ENCODE assay signal across 26 cellular contexts in genomic region chr6:92820531-92820930, GRCh38.
"Had no signal": no experiment of that assay in that cellular context is flagged by ENCODE, and none has a peak within 500 bp of the region (broad histone marks: within the 10 kb centered on the region; RNA-seq: fewer than 3 reads in every experiment).

No MANE protein-coding gene starts in this region.

- FAIRE-seq: kidney had no signal

- H3K4me3 ChIP-seq: dorsolateral prefrontal cortex, gastrocnemius medialis, heart left ventricle, hepatocyte, lung, prostate gland, right atrium auricular region, smooth muscle cell, suprapubic skin, transverse colon, upper lobe of right lung, uterus had no signal

- H3K36me3 ChIP-seq: gastrocnemius medialis, heart left ventricle, neutrophil, prostate gland, right atrium auricular region, suprapubic skin, transverse colon, upper lobe of right lung, uterus had no signal

- H3K4me1 ChIP-seq: gastrocnemius medialis, heart left ventricle, parathyroid adenoma, prostate gland, right atrium auricular region, suprapubic skin, transverse colon, upper lobe of right lung, uterus had no signal

- ATAC-seq: gastrocnemius medialis; heart left ventricle; left lobe of liver; natural killer cell; sciatic nerve; stimulated activated naive CD8-positive, alpha-beta T cell treated with anti-CD3 and anti-CD28 coated beads, Interleukin-15, amount 100 ng/mL, for 72 hours; upper lobe of right lung had no signal

- H3K27me3 ChIP-seq: dorsolateral prefrontal cortex, gastrocnemius medialis, heart left ventricle, hepatocyte, neutrophil, right atrium auricular region, suprapubic skin, transverse colon, upper lobe of right lung, uterus had no signal

- H3K9me3 ChIP-seq: gastrocnemius medialis, neutrophil, prostate gland, right atrium auricular region, transverse colon, upper lobe of right lung, uterus had no signal

- DNase-seq: dorsolateral prefrontal cortex; effector CD4-positive, alpha-beta T cell; foreskin fibroblast; gastrocnemius medialis; heart left ventricle; kidney; natural killer cell; stimulated activated CD4-positive, alpha-beta T cell treated with anti-CD3 and anti-CD28 coated beads, Interleukin-12 subunit alpha, Interleukin-12 subunit beta, amount 100 ng/mL, for 4 hours; stimulated activated CD4-positive, alpha-beta T cell treated with anti-CD3 and anti-CD28 coated beads, Interleukin-1b, Interleukin-23, amount 100 ng/mL, for 48 hours; stimulated activated CD4-positive, alpha-beta T cell treated with anti-CD3 and anti-CD28 coated beads, Interleukin-4, amount 100 ng/mL, for 1 hour; stimulated activated CD8-positive, alpha-beta memory T cell treated with anti-CD3 and anti-CD28 coated beads, Interleukin-4, amount 100 ng/mL, for 48 hours; stimulated activated naive CD4-positive, alpha-beta T cell; stimulated activated naive CD8-positive, alpha-beta T cell treated with anti-CD3 and anti-CD28 coated beads, Interleukin-15, amount 100 ng/mL, for 72 hours; transverse colon; upper lobe of right lung; uterus had no signal

- H3K27ac ChIP-seq: dorsolateral prefrontal cortex, gastrocnemius medialis, heart left ventricle, hepatocyte, neutrophil, parathyroid adenoma, prostate gland, right atrium auricular region, suprapubic skin, transverse colon, upper lobe of right lung, uterus had no signal
